8 cellular contexts compared by ENCODE assay signal in genomic region chr4:87974856-87975462, GRCh38. TPM values are rescaled to one million over a fixed set of nuclear protein-coding genes. Genes with fewer than 3 reads are reported as not detected.
A peak's percentile ranks its signal among the peaks of the same experiment; 100 is the strongest.
DNase-seq lines count a peak whose midpoint lies in the region; ATAC-seq, FAIRE-seq and TF ChIP-seq lines count a peak whose summit lies in the region.
"Had no signal": no experiment of that assay in that cellular context is flagged by ENCODE, and none has a peak within 500 bp of the region (broad histone marks: within the 10 kb centered on the region; RNA-seq: fewer than 3 reads in every experiment).

No MANE protein-coding gene starts in this region.

- no peak overlapping the region for H4K8ac ChIP-seq in H9 (replicated peaks; ENCODE audit: insufficient read length, low read depth, low read length)

- no peaks in the 10 kb centered on the region for H3K9me3 Mint-ChIP-seq in H9

- H3K9me3 ChIP-seq in H9 (ENCODE audit: control insufficient read depth, low read depth, low read length) = no peaks in the 10 kb centered on the region
- H3K9me3 ChIP-seq in NT2/D1 (ENCODE audit: insufficient read depth, low read length) = no peaks in the 10 kb centered on the region
- H3K9me3 ChIP-seq: ascending aorta had no signal

- H3K4ac ChIP-seq in H9 (ENCODE audit: low read depth, low read length) = no peak overlapping the region

- H3K27me3 Mint-ChIP-seq in H9 (ENCODE audit: low read depth) = no peaks in the 10 kb centered on the region

- no peak overlapping the region for H2BK12ac ChIP-seq in H9 (ENCODE audit: insufficient read length, low read depth, low read length)

- no peak overlapping the region for H3K23ac ChIP-seq in H9 (ENCODE audit: insufficient read length, low read depth, low read length)

- no peaks in the 10 kb centered on the region for H3K79me1 ChIP-seq in H9 (ENCODE audit: insufficient read depth, low read depth, low read length, poor library complexity, severe bottlenecking)

- peak overlapping the region; percentile 83 to 98 (median 85); a peak in 4 of 7 replicates for H3K27ac Mint-ChIP-seq in H9

- H3K4me1 ChIP-seq in H9 (ENCODE audit: insufficient read depth, low read length) (peaks cover 3% of the 10 kb centered on the region; the same call in 1 of the 2 replicates), NT2/D1 (ENCODE audit: insufficient read depth, insufficient read length) (no peaks in the 10 kb centered on the region)
- H3K4me1 ChIP-seq: ascending aorta had no signal

- no peak for FAIRE-seq in D721Med (lab: Jason Lieb, UNC)

- no peak overlapping the region for H2BK5ac ChIP-seq in H9 (ENCODE audit: insufficient read length, low read length)

- H4K20me1 ChIP-seq in H9 (ENCODE audit: control insufficient read depth, insufficient read depth, insufficient read length) = no peaks in the 10 kb centered on the region

- H3K14ac ChIP-seq in H9 (ENCODE audit: insufficient read depth, low read length) = no peak overlapping the region

- no peak overlapping the region for H3K4me2 ChIP-seq in H9 (ENCODE audit: insufficient read depth, insufficient read length, low read length)

- H3K9ac ChIP-seq in H9 (ENCODE audit: extremely low read depth, insufficient read length, low read length) (no peak overlapping the region), NT2/D1 (ENCODE audit: insufficient read length, low read depth) (no peak overlapping the region)

- no peaks in the 10 kb centered on the region for H3K79me2 ChIP-seq in H9 (ENCODE audit: insufficient read depth, low read length)

- H3K27me3 ChIP-seq in H9 (ENCODE audit: insufficient read depth, low read length) (no peaks in the 10 kb centered on the region), NT2/D1 (ENCODE audit: insufficient read depth, insufficient read length) (no peaks in the 10 kb centered on the region)
- H3K27me3 ChIP-seq: ascending aorta had no signal

- ATAC-seq in GM18511 (IDR thresholded peaks at IDR 0.05; ENCODE audit: unreplicated experiment) = peak; percentile 42

- peaks cover 25% of the 10 kb centered on the region for H3K36me3 ChIP-seq in NT2/D1 (ENCODE audit: insufficient read depth, insufficient read length, low read length)
- H3K36me3 ChIP-seq: ascending aorta had no signal

- H4K91ac ChIP-seq in H9 (ENCODE audit: insufficient read length, low read depth, low read length) = no peak overlapping the region

- DNase-seq in H9 = peak; percentile 49
- DNase-seq in NT2/D1 (ENCODE audit: low read depth, low spot score) = no peak
- peak; percentile 53 for DNase-seq in medulla oblongata (ENCODE audit: extremely low spot score)
- no peak for DNase-seq in D721Med (ENCODE audit: insufficient read length, low spot score)
- DNase-seq in T1000 (lab: John Stamatoyannopoulos, UW) = no peak
- no peak for DNase-seq in NCI-H446 (lab: John Stamatoyannopoulos, UW)

- H3K27ac ChIP-seq in H9 (ENCODE audit: insufficient read length, low read depth, low read length) = no peak overlapping the region
- H3K27ac ChIP-seq: ascending aorta had no signal

- no peak overlapping the region for H3K18ac ChIP-seq in H9 (ENCODE audit: insufficient read length, low read depth, low read length)

- H3K56ac ChIP-seq in H9 (ENCODE audit: insufficient read length, low read depth, low read length) = no peak overlapping the region

- no peaks in the 10 kb centered on the region; a peak in 1 of 7 replicates for H3K36me3 Mint-ChIP-seq in H9 (ENCODE audit: insufficient read depth in 1 of 3, low read depth in 3 of 3)

- peak overlapping the region in 1 of 2 experiments; percentile 75; a peak in 4 of 5 replicates for H3K4me3 Mint-ChIP-seq in H9

- H4K5ac ChIP-seq in H9 (ENCODE audit: insufficient read length, low read depth, low read length) = no peak overlapping the region

- no peak overlapping the region for H2AK5ac ChIP-seq in H9 (ENCODE audit: insufficient read length, low read length)

- H3K4me3 ChIP-seq in NT2/D1 (ENCODE audit: insufficient read length, low read depth) = peak overlapping the region; percentile 57
- H3K4me3 ChIP-seq: ascending aorta had no signal

- H3K23me2 ChIP-seq in H9 (ENCODE audit: insufficient read length, low read depth, low read length, poor library complexity, severe bottlenecking) = peaks cover 4% of the 10 kb centered on the region

- no peak for TF ChIP-seq CTCF in H9 (conservative IDR thresholded peaks at IDR 0.05)
- TF ChIP-seq CTCF in D721Med (IDR thresholded peaks at IDR 0.05; ENCODE audit: insufficient read depth, missing control alignments) = no peak

- no CpG with 5 or more reads among the region's 6 CpGs for WGBS in H9 (ENCODE audit: extremely low coverage, insufficient read length, low lambda C conversion rate)

- H2BK20ac ChIP-seq in H9 (ENCODE audit: low read depth, low read length, poor library complexity, severe bottlenecking) = no peak overlapping the region

- no peak overlapping the region for H2BK120ac ChIP-seq in H9 (ENCODE audit: low read depth, low read length, poor library complexity, severe bottlenecking)

- peaks cover 32 to 38% of the 10 kb centered on the region in 2 experiments for H3K4me1 Mint-ChIP-seq in H9

- H3T11ph ChIP-seq in H9 (ENCODE audit: low read length) = no peak overlapping the region

- H2BK15ac ChIP-seq in H9 (ENCODE audit: low read depth, low read length) = no peak overlapping the region

- H2AFZ ChIP-seq in H9 (ENCODE audit: low read length) = no peak overlapping the region

RNA-seq across cellular contexts. Expression of gene SPP1, which starts 0.6 kb away (rescaled TPM):
- 13.2 and 15.5 TPM in 2 replicates for total RNA-seq in H9 (2021)

RNA-seq across cellular contexts. Expression of gene PKD2, which starts 32.5 kb away (rescaled TPM):
- total RNA-seq in H9 (2021) = 35.7 and 38.4 TPM in 2 replicates

Comparison
In these comparisons a context has a peak if more than half of its experiments do, and no peak if none do; other contexts are left out.
1. DNase-seq: peak in H9 (single experiment) and medulla oblongata (single experiment); none in NT2/D1 (single experiment), D721Med (single experiment), T1000 (single experiment) and NCI-H446 (0 of 2).